In genomic region chr7:128422856-128423255, GRCh38 we compare ENCODE assay signal across 1 cellular context.
TF ChIP-seq lines count a peak whose summit lies in the region.

No MANE protein-coding gene starts in this region.

TF ChIP-seq in HepG2, 621 proteins besides CTCF, POLR2A, EP300 and RAD21:
- TF ChIP-seq ZMYM2 (CRISPR knock-in tag; IDR thresholded peaks at IDR 0.05) (no peak), RARA (CRISPR knock-in tag; IDR thresholded peaks at IDR 0.05) (peak; percentile 41; the same call in 1 of the 2 replicates), CHD4 (IDR thresholded peaks at IDR 0.05; ENCODE audit: borderline replicate concordance, low read length) (0 out of 2 replicates have a peak, but pooled peaks have one; percentile 18), ZNF337 (CRISPR knock-in tag; IDR thresholded peaks at IDR 0.05; ENCODE audit: borderline replicate concordance, low read depth) (no peak), KMT2B (CRISPR knock-in tag; IDR thresholded peaks at IDR 0.05) (no peak), YEATS4 (CRISPR knock-in tag; IDR thresholded peaks at IDR 0.05; ENCODE audit: borderline replicate concordance) (no peak), SOX13 (IDR thresholded peaks at IDR 0.05) (no peak), SOX13 (CRISPR knock-in tag; conservative IDR thresholded peaks at IDR 0.05 in 1 of 2, IDR thresholded peaks at IDR 0.05 in 1 of 2) (no peak)
- TF ChIP-seq, protein P1, sequence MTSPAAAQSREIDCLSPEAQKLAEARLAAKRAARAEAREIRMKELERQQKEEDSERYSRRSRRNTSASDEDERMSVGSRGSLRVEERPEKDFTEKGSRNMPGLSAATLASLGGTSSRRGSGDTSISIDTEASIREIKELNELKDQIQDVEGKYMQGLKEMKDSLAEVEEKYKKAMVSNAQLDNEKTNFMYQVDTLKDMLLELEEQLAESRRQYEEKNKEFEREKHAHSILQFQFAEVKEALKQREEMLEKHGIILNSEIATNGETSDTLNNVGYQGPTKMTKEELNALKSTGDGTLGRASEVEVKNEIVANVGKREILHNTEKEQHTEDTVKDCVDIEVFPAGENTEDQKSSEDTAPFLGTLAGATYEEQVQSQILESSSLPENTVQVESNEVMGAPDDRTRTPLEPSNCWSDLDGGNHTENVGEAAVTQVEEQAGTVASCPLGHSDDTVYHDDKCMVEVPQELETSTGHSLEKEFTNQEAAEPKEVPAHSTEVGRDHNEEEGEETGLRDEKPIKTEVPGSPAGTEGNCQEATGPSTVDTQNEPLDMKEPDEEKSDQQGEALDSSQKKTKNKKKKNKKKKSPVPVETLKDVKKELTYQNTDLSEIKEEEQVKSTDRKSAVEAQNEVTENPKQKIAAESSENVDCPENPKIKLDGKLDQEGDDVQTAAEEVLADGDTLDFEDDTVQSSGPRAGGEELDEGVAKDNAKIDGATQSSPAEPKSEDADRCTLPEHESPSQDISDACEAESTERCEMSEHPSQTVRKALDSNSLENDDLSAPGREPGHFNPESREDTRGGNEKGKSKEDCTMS (CRISPR knock-in tag; conservative IDR thresholded peaks at IDR 0.05), result no peak
- TF ChIP-seq, protein P2, sequence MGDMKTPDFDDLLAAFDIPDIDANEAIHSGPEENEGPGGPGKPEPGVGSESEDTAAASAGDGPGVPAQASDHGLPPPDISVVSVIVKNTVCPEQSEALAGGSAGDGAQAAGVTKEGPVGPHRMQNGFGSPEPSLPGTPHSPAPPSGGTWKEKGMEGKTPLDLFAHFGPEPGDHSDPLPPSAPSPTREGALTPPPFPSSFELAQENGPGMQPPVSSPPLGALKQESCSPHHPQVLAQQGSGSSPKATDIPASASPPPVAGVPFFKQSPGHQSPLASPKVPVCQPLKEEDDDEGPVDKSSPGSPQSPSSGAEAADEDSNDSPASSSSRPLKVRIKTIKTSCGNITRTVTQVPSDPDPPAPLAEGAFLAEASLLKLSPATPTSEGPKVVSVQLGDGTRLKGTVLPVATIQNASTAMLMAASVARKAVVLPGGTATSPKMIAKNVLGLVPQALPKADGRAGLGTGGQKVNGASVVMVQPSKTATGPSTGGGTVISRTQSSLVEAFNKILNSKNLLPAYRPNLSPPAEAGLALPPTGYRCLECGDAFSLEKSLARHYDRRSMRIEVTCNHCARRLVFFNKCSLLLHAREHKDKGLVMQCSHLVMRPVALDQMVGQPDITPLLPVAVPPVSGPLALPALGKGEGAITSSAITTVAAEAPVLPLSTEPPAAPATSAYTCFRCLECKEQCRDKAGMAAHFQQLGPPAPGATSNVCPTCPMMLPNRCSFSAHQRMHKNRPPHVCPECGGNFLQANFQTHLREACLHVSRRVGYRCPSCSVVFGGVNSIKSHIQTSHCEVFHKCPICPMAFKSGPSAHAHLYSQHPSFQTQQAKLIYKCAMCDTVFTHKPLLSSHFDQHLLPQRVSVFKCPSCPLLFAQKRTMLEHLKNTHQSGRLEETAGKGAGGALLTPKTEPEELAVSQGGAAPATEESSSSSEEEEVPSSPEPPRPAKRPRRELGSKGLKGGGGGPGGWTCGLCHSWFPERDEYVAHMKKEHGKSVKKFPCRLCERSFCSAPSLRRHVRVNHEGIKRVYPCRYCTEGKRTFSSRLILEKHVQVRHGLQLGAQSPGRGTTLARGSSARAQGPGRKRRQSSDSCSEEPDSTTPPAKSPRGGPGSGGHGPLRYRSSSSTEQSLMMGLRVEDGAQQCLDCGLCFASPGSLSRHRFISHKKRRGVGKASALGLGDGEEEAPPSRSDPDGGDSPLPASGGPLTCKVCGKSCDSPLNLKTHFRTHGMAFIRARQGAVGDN (CRISPR knock-in tag; IDR thresholded peaks at IDR 0.05), result 0 out of 2 replicates have a peak, but pooled peaks have one; percentile 13
TF ChIP-seq in HepG2: peak in this region for 3.
